In genomic region chr19:2291185-2291751, GRCh38 we compare ENCODE assay signal across 1 cellular context.
A peak's percentile ranks its signal among the peaks of the same experiment; 100 is the strongest.
TF ChIP-seq lines count a peak whose summit lies in the region.

No MANE protein-coding gene starts in this region.

TF ChIP-seq in IMR-90, 13 proteins besides CTCF, POLR2A, EP300 and RAD21:
- peak; percentile 65; the same call in 1 of the 2 replicates for TF ChIP-seq MXI1 (IDR thresholded peaks at IDR 0.05; ENCODE audit: borderline replicate concordance, low read depth, low read length)
- no peak for TF ChIP-seq SMC3 (IDR thresholded peaks at IDR 0.05; ENCODE audit: low read depth, low read length)
TF ChIP-seq in IMR-90: peak in this region for 1.
